9 cellular contexts compared by ENCODE assay signal in the genomic region with DNA sequence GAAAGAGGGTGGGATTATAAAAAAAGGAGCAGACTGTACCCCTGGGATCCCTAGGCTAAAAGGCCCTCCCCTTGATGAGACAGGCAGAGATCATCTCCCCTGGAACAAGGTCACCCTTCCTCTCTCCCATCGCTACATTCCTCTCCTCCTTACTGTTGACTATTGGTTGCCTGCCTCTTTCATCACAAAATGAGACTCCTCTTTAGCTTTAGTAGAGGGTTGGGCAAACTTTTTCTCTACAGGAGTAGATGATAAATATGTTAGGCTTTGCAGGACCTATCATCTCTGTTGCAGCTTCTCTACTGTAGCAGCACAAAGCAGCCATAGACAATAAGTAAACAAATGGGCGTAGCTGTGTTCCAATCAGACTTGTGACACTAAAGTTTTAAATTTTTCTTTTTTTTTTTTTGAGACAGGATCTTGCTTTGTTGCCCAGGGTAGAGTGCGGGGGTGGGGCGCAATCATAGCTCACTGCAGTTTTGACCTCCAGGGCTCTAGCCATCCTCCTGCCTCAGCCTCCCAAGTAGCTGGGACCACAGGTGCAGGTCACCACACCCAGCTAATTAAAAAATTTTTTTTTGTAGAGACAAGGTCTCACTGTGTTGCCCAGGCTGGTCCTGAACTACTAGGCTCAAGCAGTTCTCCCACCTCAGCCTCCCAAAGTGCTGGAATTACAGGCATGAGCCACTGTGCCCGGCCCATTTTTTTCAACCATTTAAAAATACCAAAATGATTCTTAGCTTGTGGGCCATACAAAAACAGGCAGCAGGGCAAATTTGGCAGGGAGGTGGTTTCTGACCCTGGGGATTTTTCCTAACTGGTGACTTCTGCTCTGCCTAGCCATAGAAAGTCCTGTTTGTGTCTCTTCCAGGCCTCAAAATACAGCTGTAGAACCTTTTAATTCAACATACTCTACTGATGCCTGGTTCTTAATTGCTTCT. TPM values are rescaled to one million over a fixed set of nuclear protein-coding genes. Genes with fewer than 3 reads are reported as not detected.
DNase-seq lines count a peak whose midpoint lies in the region; ATAC-seq and TF ChIP-seq lines count a peak whose summit lies in the region.
"Had no signal": no experiment of that assay in that cellular context is flagged by ENCODE, and none has a peak within 500 bp of the region (broad histone marks: within the 10 kb centered on the region; RNA-seq: fewer than 3 reads in every experiment).

No MANE protein-coding gene starts in this region.

- peaks cover 88 to 93% (median 90%) of the 10 kb centered on the region in 4 donors for H3K4me1 ChIP-seq in stomach

- no peaks in the 10 kb centered on the region for H3K9me3 Mint-ChIP-seq in activated naive CD8-positive, alpha-beta T cell (ENCODE audit: low read depth)
- H3K9me3 Mint-ChIP-seq in immature natural killer cell, result no peaks in the 10 kb centered on the region

- H3K36me3 Mint-ChIP-seq in activated naive CD8-positive, alpha-beta T cell, result peaks cover 5% of the 10 kb centered on the region
- H3K36me3 Mint-ChIP-seq in immature natural killer cell, result no peaks in the 10 kb centered on the region

- no peak for TF ChIP-seq POLR2A in stomach (IDR thresholded peaks at IDR 0.05)

- H3K9me3 ChIP-seq in stomach, result no peaks in the 10 kb centered on the region

- intact Hi-C loops in stomach (cut with DNase I; ENCODE audit: low total_unique reads), result no loop called here

- WGBS in stomach, 5 donors, result 51 to 66% (median 61%) methylated on average over 5 of the region's 5 CpGs

- peak; percentile 43 for DNase-seq in DMS53 (lab: John Stamatoyannopoulos, UW)
- DNase-seq in DMS53 treated with DMSO at 0.1 percent for 48 hours (lab: John Stamatoyannopoulos, UW; ENCODE audit: unreplicated experiment), result no peak
- peak in 1 of 3 donors; percentile 30 for DNase-seq in immature natural killer cell
- no peak for DNase-seq in stomach
- DNase-seq in activated CD8-positive, alpha-beta memory T cell treated with anti-CD3 and anti-CD28 coated beads for 24 hours, result no peak

- H3K36me3 ChIP-seq in stomach, result no peaks in the 10 kb centered on the region

- H3K4me1 Mint-ChIP-seq in activated naive CD8-positive, alpha-beta T cell (ENCODE audit: low read depth), result peaks cover 80% of the 10 kb centered on the region
- peaks cover 91 to 92% of the 10 kb centered on the region in 2 donors for H3K4me1 Mint-ChIP-seq in immature natural killer cell

- no peak for TF ChIP-seq CTCF in stomach (IDR thresholded peaks at IDR 0.05)

- H3K4me3 Mint-ChIP-seq in activated naive CD8-positive, alpha-beta T cell, result peak overlapping the region; percentile 98
- H3K4me3 Mint-ChIP-seq in immature natural killer cell, result peak overlapping the region; percentile 90 to 95 (median 91)

- H3K27me3 Mint-ChIP-seq in activated naive CD8-positive, alpha-beta T cell, result no peaks in the 10 kb centered on the region
- H3K27me3 Mint-ChIP-seq in immature natural killer cell (ENCODE audit: low read depth in 3 of 3), result peaks cover 10 to 18% (median 11%) of the 10 kb centered on the region in 3 donors

- peak overlapping the region; percentile 100 for H3K27ac Mint-ChIP-seq in activated naive CD8-positive, alpha-beta T cell
- H3K27ac Mint-ChIP-seq in immature natural killer cell, result peak overlapping the region; percentile 93 to 99 (median 98)

- H3K27me3 ChIP-seq in stomach, result no peaks in the 10 kb centered on the region

- H3K4me3 ChIP-seq in stomach, result peak overlapping the region in 3 of 4 donors; percentile 2 to 45 (median 2)

- ATAC-seq in HG03139 (IDR thresholded peaks at IDR 0.05; ENCODE audit: unreplicated experiment) (no peak), HG02884 (IDR thresholded peaks at IDR 0.05; ENCODE audit: unreplicated experiment) (no peak)

- no peak for TF ChIP-seq EP300 in stomach (IDR thresholded peaks at IDR 0.05)

- H3K27ac ChIP-seq in stomach, result peak overlapping the region; percentile 92 to 100 (median 100)
- H3K27ac ChIP-seq: HL-60 had no signal

RNA-seq across cellular contexts. Expression of gene MCL1, which starts 15.1 kb away (rescaled TPM):
- polyA plus RNA-seq in immature natural killer cell, result 100 to 1,000 TPM in 1 of 3 donors, 10 to 100 TPM in 2; 44.2 to 113 (median 73.0) TPM
- total RNA-seq in stomach, result 100 to 1,000 TPM in 4 of 5 donors, 10 to 100 TPM in 1; 87.5 to 330 (median 142) TPM
- 100 to 1,000 TPM in 2 of 3 donors, 10 to 100 TPM in 1; 77.7 to 127 (median 115) TPM for polyA plus RNA-seq in stomach

RNA-seq across cellular contexts. Expression of gene ADAMTSL4, which starts 15.1 kb away (rescaled TPM):
- polyA plus RNA-seq in immature natural killer cell (not detected), stomach (10 to 100 TPM in 1 of 3 donors, 1 to 10 TPM in 2; 7.5 to 54.2 (median 8.7) TPM)
- 10 to 100 TPM in 3 of 5 donors, 1 to 10 TPM in 2; 4.9 to 32.3 (median 11.7) TPM for total RNA-seq in stomach

RNA-seq across cellular contexts. Expression of gene FALEC, which starts 48.8 kb away (rescaled TPM):
- polyA plus RNA-seq in immature natural killer cell, result not detected
- total RNA-seq in stomach, result not detected
- polyA plus RNA-seq in stomach, result under 1 TPM in 1 of 3 donors, not detected in 2; 0.93 TPM

RNA-seq across cellular contexts. Expression of gene ECM1, which starts 56.4 kb away (rescaled TPM):
- polyA plus RNA-seq in immature natural killer cell, result not detected
- total RNA-seq in stomach, result 10 to 100 TPM in 2 of 5 donors, 1 to 10 TPM in 3; 1.7 to 29.3 (median 6.5) TPM
- 100 to 1,000 TPM in 1 of 3 donors, 1 to 10 TPM in 2; 3.1 to 345 (median 6.8) TPM for polyA plus RNA-seq in stomach

Comparison
In these comparisons a context has a peak if more than half of its experiments do, and no peak if none do; other contexts are left out.
1. RNA of gene ADAMTSL4, which starts 15.1 kb away (polyA plus RNA-seq): 7.5 to 54.2 TPM in stomach; not detected in immature natural killer cell; every median in the first group is over 4 times any median in the second.